ENCODE assay signal across 10 cellular contexts in the genomic region with DNA sequence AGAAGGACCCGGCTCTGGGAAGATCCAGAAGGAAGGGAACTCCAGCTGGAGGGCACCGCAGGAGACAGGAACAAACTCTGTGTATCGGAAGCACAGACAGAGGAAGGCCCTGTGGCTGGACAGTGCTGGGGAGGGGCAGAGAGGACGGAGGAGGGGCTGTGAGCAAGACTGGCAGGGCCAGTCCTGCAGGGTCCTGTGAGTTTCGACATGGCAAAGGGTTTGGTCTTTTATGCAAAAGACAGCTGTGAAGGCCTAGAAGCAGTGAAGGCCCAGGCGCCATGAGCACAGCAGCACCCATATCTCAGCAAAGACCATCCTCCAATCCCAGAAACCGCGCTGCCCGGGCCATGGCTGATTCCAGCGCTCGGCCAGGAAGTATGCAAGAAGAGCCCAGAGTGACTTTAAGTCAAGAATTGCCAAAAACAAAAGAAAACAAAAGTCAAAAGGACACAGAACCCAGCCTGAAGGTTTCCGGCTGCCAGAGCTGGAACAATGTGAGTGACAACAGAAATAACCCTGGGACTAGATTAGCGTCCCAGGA.
DNase-seq lines count a peak whose midpoint lies in the region; ATAC-seq and TF ChIP-seq lines count a peak whose summit lies in the region.
"Had no signal": no experiment of that assay in that cellular context is flagged by ENCODE, and none has a peak within 500 bp of the region (broad histone marks: within the 10 kb centered on the region; RNA-seq: fewer than 3 reads in every experiment).

No MANE protein-coding gene starts in this region.

- no peak for ATAC-seq in left lung
- ATAC-seq in activated T-cell treated with anti-CD3 and anti-CD28 coated beads, Interleukin-2, amount 50 U/mL, for 72 hours (replicated peaks in 1 of 2), result no peak

- peaks cover 0 to 8% of the 10 kb centered on the region in 2 donors for H3K36me3 Mint-ChIP-seq in activated T-cell treated with anti-CD3 and anti-CD28 coated beads, Interleukin-2, amount 50 U/mL, for 72 hours (ENCODE audit: insufficient read depth in 2 of 2)

- H3K4me1 ChIP-seq in left lung (peaks cover 7 to 15% of the 10 kb centered on the region in 2 donors), transverse colon (peaks cover 3 to 31% (median 7%) of the 10 kb centered on the region in 4 donors)

- H3K27ac ChIP-seq in cingulate gyrus (ENCODE audit: low read depth, low read length) (peak overlapping the region; percentile 79), left lung (peak overlapping the region; percentile 16 to 65), transverse colon (peak overlapping the region; percentile 53 to 63 (median 58))

- H3K36me3 ChIP-seq in left lung (peaks cover 0 to 70% of the 10 kb centered on the region in 2 donors), transverse colon (no peaks in the 10 kb centered on the region)

- H3K27me3 ChIP-seq in left lung, result no peaks in the 10 kb centered on the region
- no peaks in the 10 kb centered on the region for H3K27me3 ChIP-seq in transverse colon

- WGBS in transverse colon (ENCODE audit: low coverage in 1 of 2), 2 donors, result 83 to 92% methylated on average over 9 to 13 of the region's 13 CpGs

- H3K4me3 ChIP-seq in left lung, result no peak overlapping the region
- H3K4me3 ChIP-seq in transverse colon, result no peak overlapping the region

- H3K4me3 Mint-ChIP-seq in activated T-cell treated with anti-CD3 and anti-CD28 coated beads, Interleukin-2, amount 50 U/mL, for 72 hours, result no peak overlapping the region
- H3K4me3 Mint-ChIP-seq: stimulated activated naive CD8-positive, alpha-beta T cell treated with anti-CD3 and anti-CD28 coated beads, Interleukin-15, Interleukin-2, amounts not matched to agents 100 ng/mL and 50 ng/mL, for 24 hours had no signal

- in situ Hi-C loops in transverse colon (cut with MboI; ENCODE audit: low pct_ligation_motif_present in 1 of 4, low pct_unique_long_range_greater_than_20kb in 1 of 4, low sequenced_read_pairs in 3 of 4), result no loop called here

- intact Hi-C loops in left lung (cut with DNase I) (no loop called here), transverse colon (cut with DNase I; ENCODE audit: low total_unique reads) (no loop called here)

- no peak overlapping the region for H3K27ac Mint-ChIP-seq in activated T-cell treated with anti-CD3 and anti-CD28 coated beads, Interleukin-2, amount 50 U/mL, for 72 hours

- H3K9me3 Mint-ChIP-seq in activated T-cell treated with anti-CD3 and anti-CD28 coated beads, Interleukin-2, amount 50 U/mL, for 72 hours, result no peaks in the 10 kb centered on the region
- H3K9me3 Mint-ChIP-seq: stimulated activated naive CD8-positive, alpha-beta T cell treated with anti-CD3 and anti-CD28 coated beads, Interleukin-15, Interleukin-2, amounts not matched to agents 100 ng/mL and 50 ng/mL, for 24 hours had no signal

- H3K4me1 Mint-ChIP-seq in activated T-cell treated with anti-CD3 and anti-CD28 coated beads, Interleukin-2, amount 50 U/mL, for 72 hours (ENCODE audit: low read depth), result peaks cover 8% of the 10 kb centered on the region

- no peaks in the 10 kb centered on the region for H3K27me3 Mint-ChIP-seq in activated T-cell treated with anti-CD3 and anti-CD28 coated beads, Interleukin-2, amount 50 U/mL, for 72 hours (ENCODE audit: low read depth)
- H3K27me3 Mint-ChIP-seq: stimulated activated naive CD8-positive, alpha-beta T cell treated with anti-CD3 and anti-CD28 coated beads, Interleukin-15, Interleukin-2, amounts not matched to agents 100 ng/mL and 50 ng/mL, for 24 hours had no signal

- TF ChIP-seq EP300 in transverse colon (IDR thresholded peaks at IDR 0.05; ENCODE audit: low read depth), result no peak

- no peak for TF ChIP-seq CTCF in left lung (IDR thresholded peaks at IDR 0.05)
- TF ChIP-seq CTCF in transverse colon (IDR thresholded peaks at IDR 0.05), result no peak

- H3K9me3 ChIP-seq in left lung (no peaks in the 10 kb centered on the region), transverse colon (no peaks in the 10 kb centered on the region)

- DNase-seq in LHCN-M2 (ENCODE audit: low read depth) (peak; percentile 59), left lung (peak in 1 of 2 donors; percentile 57), transverse colon (no peak), glomerular visceral epithelial cell (ENCODE audit: extremely low spot score) (no peak), cortex of kidney (lab: John Stamatoyannopoulos, UW) (no peak)
- DNase-seq in activated T-cell treated with anti-CD3 and anti-CD28 coated beads, Interleukin-2, amount 50 U/mL, for 72 hours, result no peak
- DNase-seq: activated CD4-positive, alpha-beta T cell treated with anti-CD3 and anti-CD28 coated beads, Interleukin-2, amount 50 U/mL, for 4 hours; NCI-H1694 had no signal

- TF ChIP-seq POLR2A in transverse colon (IDR thresholded peaks at IDR 0.05), result no peak
